ENCODE assay signal across 14 cellular contexts in the genomic region with DNA sequence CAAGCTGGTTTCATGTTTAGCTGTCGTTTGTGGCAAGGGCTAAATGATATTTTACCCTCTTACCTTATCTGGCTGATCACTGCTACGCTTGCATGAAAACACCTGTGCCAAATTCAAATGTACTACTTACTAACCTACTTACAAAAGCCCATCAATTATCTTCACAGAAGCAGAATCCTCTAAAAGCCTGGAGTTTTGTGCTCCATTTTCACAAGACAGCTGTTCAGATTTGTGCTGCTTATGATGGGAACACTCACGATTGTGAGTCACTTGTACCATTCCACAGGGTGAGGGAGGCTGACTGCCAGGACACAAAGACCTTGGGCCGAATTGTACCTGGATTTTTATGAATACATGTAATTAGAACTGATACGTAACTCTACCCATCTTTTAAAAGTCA.
"Had no signal": no experiment of that assay in that cellular context is flagged by ENCODE, and none has a peak within 500 bp of the region (broad histone marks: within the 10 kb centered on the region; RNA-seq: fewer than 3 reads in every experiment).

No MANE protein-coding gene starts in this region.

- H3K36me3 ChIP-seq: cardiac muscle cell, esophagus squamous epithelium, right atrium auricular region had no signal

- H3K27me3 ChIP-seq: cardiac muscle cell, esophagus squamous epithelium, right atrium auricular region had no signal

- H3K9me3 ChIP-seq: esophagus squamous epithelium, right atrium auricular region had no signal

- H3K4me3 ChIP-seq: cardiac muscle cell, esophagus squamous epithelium, right atrium auricular region, smooth muscle cell had no signal

- DNase-seq: activated CD4-positive, alpha-beta T cell treated with anti-CD3 and anti-CD28 coated beads for 36 hours; activated CD8-positive, alpha-beta memory T cell treated with anti-CD3 and anti-CD28 coated beads, Interleukin-2, amount 50 U/mL, for 48 hours; activated CD8-positive, alpha-beta T cell treated with anti-CD3 and anti-CD28 coated beads, Interleukin-2, amount 10 ng/mL, durations not matched to agents 7 days and 5 days; activated naive CD4-positive, alpha-beta T cell treated with Interleukin-2 at 50 U/mL for 16 hours; activated naive CD8-positive, alpha-beta T cell treated with anti-CD3 and anti-CD28 coated beads, Interleukin-2, amount 50 U/mL, for 24 hours; esophagus squamous epithelium; foreskin fibroblast; head of caudate nucleus; natural killer cell; posterior cingulate gyrus; trophoblast cell had no signal

- H3K4me2 ChIP-seq: smooth muscle cell had no signal

- H3K27ac ChIP-seq: cardiac muscle cell, esophagus squamous epithelium, right atrium auricular region had no signal

- H3K4me1 ChIP-seq: esophagus squamous epithelium, right atrium auricular region had no signal
